ENCODE assay signal across 10 cellular contexts in genomic region chr12:27970981-27971489, GRCh38. TPM values are rescaled to one million over a fixed set of nuclear protein-coding genes. Genes with fewer than 3 reads are reported as not detected.
DNase-seq lines count a peak whose midpoint lies in the region; ATAC-seq, FAIRE-seq and TF ChIP-seq lines count a peak whose summit lies in the region.
"Had no signal": no experiment of that assay in that cellular context is flagged by ENCODE, and none has a peak within 500 bp of the region (broad histone marks: within the 10 kb centered on the region; RNA-seq: fewer than 3 reads in every experiment).

No MANE protein-coding gene starts in this region.

- no peak for ATAC-seq in HG02870 (IDR thresholded peaks at IDR 0.05; ENCODE audit: unreplicated experiment)

- in situ Hi-C loops in astrocyte of the cerebellum (cut with HindIII; ENCODE audit: low sequenced_read_pairs): no loop called here

- H3K9me3 ChIP-seq in HUES48 (ENCODE audit: control insufficient read depth, insufficient read depth, low read length): no peaks in the 10 kb centered on the region
- H3K9me3 ChIP-seq in iPS-18a (ENCODE audit: control insufficient read depth, low read depth, low read length): no peaks in the 10 kb centered on the region
- no peaks in the 10 kb centered on the region for H3K9me3 ChIP-seq in skeletal muscle satellite cell (replicated peaks; ENCODE audit: low read length)

- peaks cover 99% of the 10 kb centered on the region for H3K27me3 ChIP-seq in HUES48 (ENCODE audit: control insufficient read depth, insufficient read depth, low read length)
- H3K27me3 ChIP-seq in iPS-18a (ENCODE audit: control insufficient read depth, insufficient read depth, low read length): peaks cover 98% of the 10 kb centered on the region
- peaks cover 37% of the 10 kb centered on the region for H3K27me3 ChIP-seq in skeletal muscle satellite cell (ENCODE audit: control insufficient read depth, insufficient read depth, low read length)

- H3K36me3 ChIP-seq in HUES48 (ENCODE audit: control insufficient read depth, insufficient read depth, low read length) (no peaks in the 10 kb centered on the region), iPS-18a (ENCODE audit: control insufficient read depth, low read depth, low read length) (no peaks in the 10 kb centered on the region), skeletal muscle satellite cell (ENCODE audit: insufficient read depth, low read length) (no peaks in the 10 kb centered on the region)

- H3K4me3 ChIP-seq in HUES48 (ENCODE audit: low read depth, low read length) (peak overlapping the region; percentile 52), astrocyte of the cerebellum (ENCODE audit: low read depth, low read length) (peak overlapping the region; percentile 50), iPS-18a (ENCODE audit: low read length) (peak overlapping the region; percentile 58), skeletal muscle satellite cell (ENCODE audit: low read length) (peak overlapping the region; percentile 70)

- H3K27ac ChIP-seq in HUES48 (ENCODE audit: low read depth, low read length) (no peak overlapping the region), iPS-18a (ENCODE audit: low read length) (no peak overlapping the region)
- H3K27ac ChIP-seq: VCaP had no signal

- H3K9ac ChIP-seq in HUES48 (ENCODE audit: low read depth, low read length) (no peak overlapping the region), iPS-18a (ENCODE audit: low read length) (no peak overlapping the region), skeletal muscle satellite cell (ENCODE audit: low read depth, low read length) (no peak overlapping the region)

- no peak for TF ChIP-seq CTCF in astrocyte of the cerebellum (IDR thresholded peaks at IDR 0.05; ENCODE audit: low read depth, low read length, missing control alignments)

- peak overlapping the region; percentile 87 for H3K4me2 ChIP-seq in skeletal muscle satellite cell (ENCODE audit: low read length)

- H3K4me1 ChIP-seq in HUES48 (ENCODE audit: control insufficient read depth, insufficient read depth, low read length): peaks cover 56% of the 10 kb centered on the region
- peaks cover 32% of the 10 kb centered on the region for H3K4me1 ChIP-seq in iPS-18a (ENCODE audit: control insufficient read depth, low read depth, low read length)
- H3K4me1 ChIP-seq in skeletal muscle satellite cell (ENCODE audit: control insufficient read depth, insufficient read depth, low read length): peaks cover 49% of the 10 kb centered on the region

- DNase-seq in astrocyte of the cerebellum (ENCODE audit: low read depth) (no peak), hypothalamus (lab: John Stamatoyannopoulos, UW) (no peak), GM19239 (ENCODE audit: insufficient read length, low spot score) (no peak), middle frontal gyrus (ENCODE audit: extremely low spot score, low spot score) (no peak)
- DNase-seq: Karpas-422 had no signal

- no peak for FAIRE-seq in GM19239 (lab: Jason Lieb, UNC)

RNA-seq across cellular contexts. Expression of gene PTHLH, which starts 1.5 kb away (rescaled TPM):
- under 0.01 TPM in 1 of 2 replicates, not detected in the other for total RNA-seq in skeletal muscle satellite cell (2012; rRNA removed)
